In the genomic region with DNA sequence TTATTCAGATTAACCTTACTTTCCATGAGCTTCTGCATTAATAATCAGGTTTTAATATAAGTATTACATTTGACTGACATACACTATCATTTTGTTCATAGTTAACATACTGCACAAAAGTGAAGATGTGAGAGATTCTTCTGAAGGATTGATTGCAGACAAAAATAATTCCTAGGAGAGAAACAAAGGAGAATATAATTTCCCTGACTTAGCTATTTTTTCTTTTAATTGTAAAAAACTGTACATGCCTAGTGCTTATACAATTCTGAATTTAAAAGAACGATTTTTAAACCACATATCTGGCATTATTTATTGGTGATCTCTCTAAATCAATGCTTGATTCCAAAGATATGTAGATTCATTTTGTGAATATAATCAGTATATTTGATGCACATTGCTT, we compare ENCODE assay signal across 36 cellular contexts. TPM values are rescaled to one million over a fixed set of nuclear protein-coding genes. Genes with fewer than 3 reads are reported as not detected.
A peak's percentile ranks its signal among the peaks of the same experiment; 100 is the strongest.
DNase-seq lines count a peak whose midpoint lies in the region; ATAC-seq, FAIRE-seq and TF ChIP-seq lines count a peak whose summit lies in the region.
"Had no signal": no experiment of that assay in that cellular context is flagged by ENCODE, and none has a peak within 500 bp of the region (broad histone marks: within the 10 kb centered on the region; RNA-seq: fewer than 3 reads in every experiment).

No MANE protein-coding gene starts in this region.

- TF ChIP-seq RAD21 in HepG2 (CRISPR knock-in tag; IDR thresholded peaks at IDR 0.05), result no peak
- TF ChIP-seq RAD21 in A549 (conservative IDR thresholded peaks at IDR 0.05 in 1 of 2, IDR thresholded peaks at IDR 0.05 in 1 of 2), result no peak
- no peak for TF ChIP-seq RAD21 in K562 (CRISPR knock-in tag; conservative IDR thresholded peaks at IDR 0.05 in 1 of 2, IDR thresholded peaks at IDR 0.05 in 1 of 2)
- no peak for TF ChIP-seq RAD21 in neural cell (conservative IDR thresholded peaks at IDR 0.05)

- H3K27ac ChIP-seq in HepG2 (ENCODE audit: extremely low read length, insufficient read depth, low read length) (no peak overlapping the region), right lobe of liver (no peak overlapping the region), A549 (peak overlapping the region; percentile 48 to 99; a peak in 4 of 6 replicates), K562 (ENCODE audit: extremely low read depth, low read depth, low read length) (no peak overlapping the region), neural cell (ENCODE audit: low read length) (peak overlapping the region; percentile 67)
- H3K27ac ChIP-seq: 22Rv1; BLaER1; BLaER1 treated with 17β-estradiol and CSF1 and Interleukin-3, amounts not matched to agents 10 nM and 100 nM; C4-2B had no signal

- peaks cover 3% of the 10 kb centered on the region for H3K9me3 Mint-ChIP-seq in activated naive CD8-positive, alpha-beta T cell treated with anti-CD3 and anti-CD28 coated beads, Interleukin-2, amount 50 U/mL, for 24 hours

- H3K4me1 ChIP-seq in HepG2 (ENCODE audit: insufficient read depth, low read length) (peaks cover 12% of the 10 kb centered on the region), right lobe of liver (peaks cover 0 to 4% (median 0%) of the 10 kb centered on the region in 4 donors), A549 (peaks cover 53% of the 10 kb centered on the region), K562 (replicated peaks in 1 of 2; ENCODE audit: control insufficient read depth in 2 of 2, insufficient read depth in 2 of 2, low read length in 2 of 2) (no peaks in the 10 kb centered on the region)
- H3K4me1 ChIP-seq: BLaER1; BLaER1 treated with 17β-estradiol and CSF1 and Interleukin-3, amounts not matched to agents 10 nM and 100 nM; Caco-2 had no signal

- no peaks in the 10 kb centered on the region for H3K36me3 Mint-ChIP-seq in activated naive CD8-positive, alpha-beta T cell treated with anti-CD3 and anti-CD28 coated beads, Interleukin-2, amount 50 U/mL, for 24 hours (ENCODE audit: low read depth)
- H3K36me3 Mint-ChIP-seq: CD14-positive monocyte; CD4-positive, alpha-beta memory T cell; CD4-positive, CD25-positive, alpha-beta regulatory T cell; CD8-positive, alpha-beta memory T cell; CD8-positive, alpha-beta T cell had no signal

- H3K36me3 ChIP-seq in HepG2 (replicated peaks in 1 of 2; ENCODE audit: control insufficient read depth in 1 of 2, insufficient read depth in 2 of 2, low read length in 2 of 2) (no peaks in the 10 kb centered on the region), right lobe of liver (no peaks in the 10 kb centered on the region), K562 (ENCODE audit: control insufficient read depth, insufficient read depth, low read length) (no peaks in the 10 kb centered on the region), neural cell (ENCODE audit: insufficient read depth, low read length) (no peaks in the 10 kb centered on the region)
- H3K36me3 ChIP-seq: BE2C; BLaER1; BLaER1 treated with 17β-estradiol and CSF1 and Interleukin-3, amounts not matched to agents 10 nM and 100 nM had no signal

- H2AFZ ChIP-seq in HepG2 (ENCODE audit: low read length) (no peak overlapping the region), K562 (ENCODE audit: low read depth, low read length) (no peak overlapping the region), neural cell (ENCODE audit: low read depth, low read length) (no peak overlapping the region)

- no peaks in the 10 kb centered on the region for H3K4me1 Mint-ChIP-seq in activated naive CD8-positive, alpha-beta T cell treated with anti-CD3 and anti-CD28 coated beads, Interleukin-2, amount 50 U/mL, for 24 hours
- H3K4me1 Mint-ChIP-seq: B cell; CD14-positive monocyte; CD4-positive, alpha-beta memory T cell; CD4-positive, CD25-positive, alpha-beta regulatory T cell; CD8-positive, alpha-beta memory T cell had no signal

- H3K4me3 Mint-ChIP-seq in activated naive CD8-positive, alpha-beta T cell treated with anti-CD3 and anti-CD28 coated beads, Interleukin-2, amount 50 U/mL, for 24 hours, result no peak overlapping the region
- H3K4me3 Mint-ChIP-seq: B cell; CD14-positive monocyte; CD4-positive, alpha-beta memory T cell; CD4-positive, alpha-beta T cell; CD4-positive, CD25-positive, alpha-beta regulatory T cell; CD8-positive, alpha-beta memory T cell; CD8-positive, alpha-beta T cell had no signal

- TF ChIP-seq CTCF in HepG2 (CRISPR knock-in tag; IDR thresholded peaks at IDR 0.05) (no peak), right lobe of liver (IDR thresholded peaks at IDR 0.05) (no peak), A549 (IDR thresholded peaks at IDR 0.05) (no peak), K562 (IDR thresholded peaks at IDR 0.05 in 2 of 3, conservative IDR thresholded peaks at IDR 0.05 in 1 of 3; ENCODE audit: insufficient read depth in 2 of 3, low read depth in 1 of 3, low read length in 3 of 3) (no peak), neural cell (IDR thresholded peaks at IDR 0.05; ENCODE audit: poor library complexity, severe bottlenecking) (no peak), GM10248 (IDR thresholded peaks at IDR 0.05; ENCODE audit: control extremely low read depth, extremely low read depth, low read depth, missing control alignments) (no peak)

- H4K20me1 ChIP-seq in HepG2 (ENCODE audit: insufficient read depth, low read length), result no peaks in the 10 kb centered on the region
- no peaks in the 10 kb centered on the region for H4K20me1 ChIP-seq in K562 (replicated peaks; ENCODE audit: control insufficient read depth, insufficient read depth, low read length)
- H4K20me1 ChIP-seq in neural cell (ENCODE audit: insufficient read depth), result no peaks in the 10 kb centered on the region
- H4K20me1 ChIP-seq: BLaER1; BLaER1 treated with 17β-estradiol and CSF1 and Interleukin-3, amounts not matched to agents 10 nM and 100 nM had no signal

- H3K4me2 ChIP-seq in HepG2 (ENCODE audit: low read depth, low read length) (no peak overlapping the region), A549 (no peak overlapping the region), K562 (ENCODE audit: insufficient read depth, low read length) (no peak overlapping the region), neural cell (ENCODE audit: low read length) (no peak overlapping the region)
- H3K4me2 ChIP-seq: BLaER1; BLaER1 treated with 17β-estradiol and CSF1 and Interleukin-3, amounts not matched to agents 10 nM and 100 nM had no signal

- intact Hi-C loops in HepG2 (cut with micrococcal nuclease; ENCODE audit: unreplicated experiment), result no loop called here
- intact Hi-C loops in right lobe of liver (cut with DNase I), result no loop called here
- intact Hi-C loops in K562 (cut with micrococcal nuclease), result no loop called here

- in situ Hi-C loops in HepG2 (cut with HindIII; ENCODE audit: extremely low pct_ligation_motif_present, low pct_unique_long_range_greater_than_20kb) (no loop called here), K562 (cut with MboI) (no loop called here)

- H3K27me3 ChIP-seq in HepG2 (ENCODE audit: control insufficient read depth in 1 of 2, insufficient read depth in 2 of 2, low read length in 2 of 2), result no peaks in the 10 kb centered on the region
- H3K27me3 ChIP-seq in right lobe of liver, result no peaks in the 10 kb centered on the region
- H3K27me3 ChIP-seq in K562 (ENCODE audit: control insufficient read depth in 2 of 2, insufficient read depth in 2 of 2, low read length in 2 of 2), result no peaks in the 10 kb centered on the region
- no peaks in the 10 kb centered on the region for H3K27me3 ChIP-seq in neural cell (ENCODE audit: insufficient read depth, low read depth, low read length)
- H3K27me3 ChIP-seq: BE2C; BLaER1; BLaER1 treated with 17β-estradiol and CSF1 and Interleukin-3, amounts not matched to agents 10 nM and 100 nM had no signal

- H3K9me1 ChIP-seq in K562 (ENCODE audit: control insufficient read depth, insufficient read depth, low read length), result no peaks in the 10 kb centered on the region

- no peaks in the 10 kb centered on the region for H3K9me3 ChIP-seq in HepG2 (ENCODE audit: low read length)
- H3K9me3 ChIP-seq in right lobe of liver, result no peaks in the 10 kb centered on the region
- H3K9me3 ChIP-seq in A549, result peaks cover 29% of the 10 kb centered on the region; the same call in 2 of the 3 replicates
- H3K9me3 ChIP-seq in K562 (replicated peaks; ENCODE audit: control insufficient read depth, insufficient read depth, low read depth, low read length), result no peaks in the 10 kb centered on the region
- H3K9me3 ChIP-seq in neural cell (ENCODE audit: low read length), result peaks cover 4% of the 10 kb centered on the region
- H3K9me3 ChIP-seq: BE2C, BLaER1, Caco-2 had no signal

- DNase-seq in HepG2 (ENCODE audit: low spot score), result no peak
- no peak for DNase-seq in right lobe of liver
- no peak for DNase-seq in A549 (ENCODE audit: low read depth in 1 of 2, low spot score in 1 of 2)
- no peak for DNase-seq in K562 (ENCODE audit: extremely low read depth in 1 of 4, low spot score in 3 of 4)
- no peak for DNase-seq in GM10248 (ENCODE audit: extremely low spot score)
- DNase-seq in DMS114 treated with DMSO at 0.1 percent for 48 hours (lab: John Stamatoyannopoulos, UW; ENCODE audit: unreplicated experiment), result no peak
- DNase-seq in activated naive CD8-positive, alpha-beta T cell treated with anti-CD3 and anti-CD28 coated beads, Interleukin-2, amount 50 U/mL, for 24 hours, result no peak
- DNase-seq: 8988T; ACHN; AML-193; BE2C; C1 segment of cervical spinal cord; Caco-2; Calu3; CD4-positive, alpha-beta memory T cell; CD4-positive, alpha-beta T cell; CD4-positive, CD25-positive, alpha-beta regulatory T cell; CD8-positive, alpha-beta memory T cell; CD8-positive, alpha-beta T cell; COR-L47; DMS 273 treated with DMSO at 0.1 percent for 48 hours; DMS153; DMS53; DMS79; DMS79 treated with DMSO at 0.1 percent for 48 hours; DND-41; EL had no signal

- H3K9ac ChIP-seq in HepG2 (ENCODE audit: insufficient read depth, low read depth, low read length), result no peak overlapping the region
- no peak overlapping the region for H3K9ac ChIP-seq in K562 (ENCODE audit: insufficient read depth in 1 of 2, low read depth in 2 of 2, low read length in 2 of 2)
- H3K9ac ChIP-seq in neural cell (ENCODE audit: low read length), result no peak overlapping the region
- H3K9ac ChIP-seq: BLaER1; BLaER1 treated with 17β-estradiol and CSF1 and Interleukin-3, amounts not matched to agents 10 nM and 100 nM had no signal

- H3K79me2 ChIP-seq in HepG2 (ENCODE audit: insufficient read depth, low read length), result no peaks in the 10 kb centered on the region
- no peaks in the 10 kb centered on the region for H3K79me2 ChIP-seq in K562 (ENCODE audit: control insufficient read depth, insufficient read depth, low read length)
- no peaks in the 10 kb centered on the region for H3K79me2 ChIP-seq in neural cell (replicated peaks; ENCODE audit: insufficient read depth, low read length)

- BruUV-seq in HepG2 (replicated peaks; lab: Mats Ljungman, UMichigan) (no TSS peak), K562 (replicated peaks; lab: Mats Ljungman, UMichigan) (no TSS peak)

- TF ChIP-seq POLR2A in HepG2 (IDR thresholded peaks at IDR 0.05; ENCODE audit: insufficient read depth in 1 of 2, low read depth in 2 of 2, low read length in 2 of 2) (no peak), right lobe of liver (IDR thresholded peaks at IDR 0.05) (no peak), A549 (IDR thresholded peaks at IDR 0.05; ENCODE audit: low read length) (no peak), K562 (conservative IDR thresholded peaks at IDR 0.05) (no peak)

- no peak for TF ChIP-seq EP300 in HepG2 (IDR thresholded peaks at IDR 0.05; ENCODE audit: low read depth in 2 of 2, low read length in 2 of 2)
- TF ChIP-seq EP300 in HepG2 (CRISPR knock-in tag; IDR thresholded peaks at IDR 0.05; ENCODE audit: borderline replicate concordance), result no peak
- no peak for TF ChIP-seq EP300 in A549 (IDR thresholded peaks at IDR 0.05)
- TF ChIP-seq EP300 in K562 (IDR thresholded peaks at IDR 0.05; ENCODE audit: low read length), result no peak
- TF ChIP-seq EP300 in neural cell (conservative IDR thresholded peaks at IDR 0.05; ENCODE audit: poor library complexity, severe bottlenecking), result no peak

- no peak for ATAC-seq in HepG2
- ATAC-seq in right lobe of liver, result no peak
- no peak for ATAC-seq in A549
- ATAC-seq in K562, result no peak
- ATAC-seq in activated naive CD8-positive, alpha-beta T cell treated with anti-CD3 and anti-CD28 coated beads, Interleukin-2, amount 50 U/mL, for 24 hours, result no peak
- ATAC-seq: CD8-positive, alpha-beta T cell had no signal

- peaks cover 33% of the 10 kb centered on the region for H3K27me3 Mint-ChIP-seq in activated naive CD8-positive, alpha-beta T cell treated with anti-CD3 and anti-CD28 coated beads, Interleukin-2, amount 50 U/mL, for 24 hours

- FAIRE-seq in HepG2 (lab: Jason Lieb, UNC), result no peak
- FAIRE-seq in A549 (lab: Jason Lieb, UNC), result no peak
- no peak for FAIRE-seq in K562 (lab: Jason Lieb, UNC)
- FAIRE-seq: A204.1, D721Med had no signal

- CTCF ChIA-PET in HepG2 (lab: Yijun Ruan, JAX; ENCODE audit: low intra/inter-chr PET ratio, low total read pairs), result no interaction called here
- CTCF ChIA-PET in A549 (lab: Yijun Ruan, JAX), result no interaction called here
- CTCF ChIA-PET in K562 (lab: Yijun Ruan, JAX; ENCODE audit: low intra/inter-chr PET ratio), result no interaction called here
- CTCF ChIA-PET in GM10248 (lab: Yijun Ruan, JAX), result interaction anchor here (2.1 kb wide), 1 partner anchor 9 kb away, joined by 5 read pairs; no protein-coding TSS in a partner anchor

- H3F3A ChIP-seq in neural cell (ENCODE audit: insufficient read depth, low read length, poor library complexity, severe bottlenecking), result no peaks in the 10 kb centered on the region

- no peaks in the 10 kb centered on the region for H3K9me2 ChIP-seq in neural cell (ENCODE audit: insufficient read depth, low read length)

- no peak overlapping the region for H3K4me3 ChIP-seq in HepG2 (replicated peaks in 1 of 3; ENCODE audit: insufficient read depth in 1 of 3, low read depth in 2 of 3, low read length in 3 of 3)
- no peak overlapping the region for H3K4me3 ChIP-seq in right lobe of liver
- H3K4me3 ChIP-seq in A549, result no peak overlapping the region
- H3K4me3 ChIP-seq in K562, result no peak overlapping the region
- peak overlapping the region; percentile 14 for H3K4me3 ChIP-seq in neural cell (ENCODE audit: low read length)
- H3K4me3 ChIP-seq: BLaER1; BLaER1 treated with 17β-estradiol and CSF1 and Interleukin-3, amounts not matched to agents 10 nM and 100 nM had no signal

- WGBS in HepG2 (ENCODE audit: low lambda C conversion rate), result 26% methylated on average over 1 of the region's 1 CpG
- WGBS in right lobe of liver (ENCODE audit: insufficient coverage, low coverage, low lambda C conversion rate, missing lambda C conversion rate), result 68% methylated on average over 1 of the region's 1 CpG
- WGBS in A549 (ENCODE audit: missing lambda C conversion rate), result 72% methylated on average over 1 of the region's 1 CpG
- WGBS in K562 (ENCODE audit: insufficient coverage, low coverage, missing lambda C conversion rate), result 0% methylated on average over 1 of the region's 1 CpG

- POLR2A ChIA-PET in HepG2 (lab: Yijun Ruan, JAX) (interaction anchor here (1.2 kb wide), 1 partner anchor 11 kb away, joined by 6 read pairs; a partner anchor contains a TSS), A549 (lab: Yijun Ruan, JAX) (interaction anchor here (1.2 to 6.4 kb wide), 2 partner anchors 10 to 70 kb away, joined by 3 to 57 read pairs; a partner anchor contains a TSS), K562 (lab: Yijun Ruan, JAX) (no interaction called here), GM10248 (lab: Yijun Ruan, JAX) (no interaction called here)

- H3K27ac Mint-ChIP-seq in activated naive CD8-positive, alpha-beta T cell treated with anti-CD3 and anti-CD28 coated beads, Interleukin-2, amount 50 U/mL, for 24 hours, result no peak overlapping the region
- H3K27ac Mint-ChIP-seq: B cell; CD14-positive monocyte; CD4-positive, alpha-beta memory T cell; CD4-positive, alpha-beta T cell; CD4-positive, CD25-positive, alpha-beta regulatory T cell; CD8-positive, alpha-beta memory T cell; CD8-positive, alpha-beta T cell had no signal

RNA-seq across cellular contexts. Expression of a gene that starts 11.0 kb away (rescaled TPM):
- total RNA-seq in HepG2 (2016; rRNA removed; fragmentation: Illumina TruSeq; extraction: Trizol), result 40.2 and 56.9 TPM in 2 replicates
- total RNA-seq in HepG2 (2016; cell fraction: cytosol; rRNA removed; fragmentation: Illumina TruSeq; extraction: Trizol; ENCODE audit: low read depth), result 6.6 and 8.2 TPM in 2 replicates
- total RNA-seq in HepG2 (2016; cell fraction: insoluble cytoplasmic fraction; rRNA removed; fragmentation: Illumina TruSeq; extraction: Trizol), result 39.3 and 56.3 TPM in 2 replicates
- total RNA-seq in HepG2 (2016; cell fraction: membrane; rRNA removed; fragmentation: Illumina TruSeq; extraction: Trizol), result 15.9 and 17.6 TPM in 2 replicates
- 71.1 and 78.4 TPM in 2 replicates for total RNA-seq in HepG2 (2016; cell fraction: nucleus; rRNA removed; fragmentation: Illumina TruSeq; extraction: Trizol)
- 34.1 and 43.8 TPM in 2 replicates for polyA plus RNA-seq in HepG2 (2011; rRNA removed)
- polyA plus RNA-seq in HepG2 (2011; cell fraction: cytosol; rRNA removed), result 19.5 and 27.6 TPM in 2 replicates
- polyA plus RNA-seq in HepG2 (2011; cell fraction: nucleus; rRNA removed), result 20.0 and 22.5 TPM in 2 replicates
- polyA plus RNA-seq in HepG2 (2012), result 14.2 and 14.4 TPM in 2 replicates
- 2.0 and 2.9 TPM in 2 replicates for polyA plus RNA-seq in HepG2 (2016; cell fraction: cytosol; fragmentation: Illumina TruSeq; extraction: Trizol; ENCODE audit: low read depth)
- 24.9 and 27.4 TPM in 2 replicates for polyA plus RNA-seq in HepG2 (2016; cell fraction: insoluble cytoplasmic fraction; fragmentation: Illumina TruSeq; extraction: Trizol; ENCODE audit: low read depth)
- 6.4 and 6.6 TPM in 2 replicates for polyA plus RNA-seq in HepG2 (2016; cell fraction: membrane; fragmentation: Illumina TruSeq; extraction: Trizol; ENCODE audit: low read depth)
- 59.1 and 68.7 TPM in 2 replicates for polyA plus RNA-seq in HepG2 (2016; cell fraction: nucleus; fragmentation: Illumina TruSeq; extraction: Trizol; ENCODE audit: insufficient read depth, low read depth)
- 21.4 and 70.2 TPM in 2 replicates for polyA minus RNA-seq in HepG2 (2011; rRNA and poly(A)+ RNA removed; ENCODE audit: low replicate concordance)
- polyA minus RNA-seq in HepG2 (2011; cell fraction: cytosol; rRNA and poly(A)+ RNA removed), result 59.9 and 78.1 TPM in 2 replicates
- 98.8 and 104 TPM in 2 replicates for polyA minus RNA-seq in HepG2 (2011; cell fraction: nucleus; rRNA and poly(A)+ RNA removed)
- total RNA-seq in right lobe of liver, result 10 to 100 TPM in 4 of 6 experiments, 1 to 10 TPM in 2; 8.1 to 11.3 (median 10.6) TPM
- 582 and 623 TPM in 2 replicates for polyA plus RNA-seq in A549 (2011; rRNA removed)
- 93.1 and 105 TPM in 2 replicates for polyA plus RNA-seq in A549 (2012; cell fraction: cytosol; rRNA removed)
- 87.3 and 98.2 TPM in 2 replicates for polyA plus RNA-seq in A549 (2012; cell fraction: nucleus; rRNA removed)
- 266 to 276 TPM (median 272 TPM) in 3 replicates for polyA plus RNA-seq in A549 (2017; fragmentation: RNase III; extraction: RNeasy Plus Mini Kit Qiagen cat#74134 plus additional on column Dnase treatment)
- polyA minus RNA-seq in A549 (2011; rRNA and poly(A)+ RNA removed), result 413 and 418 TPM in 2 replicates
- total RNA-seq in K562 (2011; cell fraction: chromatin; rRNA removed; ENCODE audit: low replicate concordance), result 20.6 and 37.4 TPM in 2 replicates
- total RNA-seq in K562 (2011; cell fraction: nucleolus; rRNA removed), result 16.2 and 19.3 TPM in 2 replicates
- total RNA-seq in K562 (2011; cell fraction: nucleoplasm; rRNA removed), result 28.5 and 39.2 TPM in 2 replicates
- total RNA-seq in K562 (2014; rRNA removed), result 5.1 and 6.1 TPM in 2 replicates
- total RNA-seq in K562 (2014; rRNA removed; fragmentation: Illumina TruSeq; extraction: Trizol), result 11.3 TPM in 2 replicates
- 9.8 and 14.6 TPM in 2 replicates for total RNA-seq in K562 (2015; rRNA removed; fragmentation: Illumina TruSeq; extraction: Trizol)
- total RNA-seq in K562 (2021), result 9.6 and 10.0 TPM in 2 replicates
- 10.4 and 11.0 TPM in 2 replicates for polyA plus RNA-seq in K562 (2011; rRNA removed)
- 3.4 and 3.6 TPM in 2 replicates for polyA plus RNA-seq in K562 (2011; cell fraction: cytosol; rRNA removed)
- 18.3 and 20.6 TPM in 2 replicates for polyA plus RNA-seq in K562 (2011; cell fraction: nucleus; rRNA removed)
- polyA plus RNA-seq in K562 (2012), result 3.5 and 5.6 TPM in 2 replicates
- 5.8 and 7.4 TPM in 2 replicates for polyA plus RNA-seq in K562 (2014; fragmentation: Illumina TruSeq; extraction: Trizol)
- 1 to 10 TPM; 2.7 to 4.1 TPM for polyA plus RNA-seq in K562 (2014; fragmentation: Nextera tagmentation; extraction: Ambion mirVana)
- polyA plus RNA-seq in K562 (2014; rRNA removed), result 5.9 and 8.5 TPM in 2 replicates
- 24.1 and 32.7 TPM in 2 replicates for polyA minus RNA-seq in K562 (2011; rRNA and poly(A)+ RNA removed)
- 7.6 and 7.8 TPM in 2 replicates for polyA minus RNA-seq in K562 (2011; cell fraction: cytosol; rRNA and poly(A)+ RNA removed)
- 18.8 and 27.7 TPM in 2 replicates for polyA minus RNA-seq in K562 (2011; cell fraction: nucleus; rRNA and poly(A)+ RNA removed)
- 61.7 and 69.0 TPM in 2 replicates for polyA plus RNA-seq in neural cell
- polyA minus RNA-seq in neural cell, result 155 and 170 TPM in 2 replicates

Comparison
In these comparisons a context has a peak if more than half of its experiments do, and no peak if none do; other contexts are left out.
1. H3K27ac ChIP-seq: peak in A549 (2 of 2) and neural cell (single experiment); none in HepG2 (single experiment), right lobe of liver (0 of 3) and K562 (single experiment).
2. POLR2A ChIA-PET loops: an anchor here in HepG2 (1.2 kb wide) and A549 (1.2 to 6.4 kb wide); none called in K562 and GM10248.